ENCODE assay signal across 8 cellular contexts in the genomic region with DNA sequence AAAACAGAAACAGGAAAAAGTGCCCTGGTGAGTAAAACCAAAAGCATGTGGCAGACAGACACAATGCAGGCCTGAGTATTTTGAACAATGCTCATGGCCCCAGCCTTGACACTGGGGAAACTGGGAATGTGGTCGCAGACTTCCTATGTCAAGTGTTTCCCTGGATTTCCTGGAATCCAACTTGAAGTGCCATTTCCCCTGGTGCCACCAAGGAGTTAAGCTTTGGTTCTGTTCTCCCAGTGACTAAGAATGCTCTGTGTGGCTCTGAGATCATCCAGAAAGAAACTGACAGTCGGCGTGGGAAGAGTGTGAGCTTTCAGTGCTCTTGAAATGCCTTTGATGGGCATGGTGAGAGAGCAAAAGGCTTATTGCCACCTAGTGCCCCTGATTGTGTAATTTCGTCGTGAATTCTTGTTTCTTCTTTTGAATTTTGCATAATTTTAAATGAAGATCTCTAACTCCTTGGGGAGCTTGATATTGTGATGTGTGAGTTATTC.
DNase-seq lines count a peak whose midpoint lies in the region; ATAC-seq and TF ChIP-seq lines count a peak whose summit lies in the region.

No MANE protein-coding gene starts in this region.

- H3K4me3 ChIP-seq in breast epithelium (no peak overlapping the region), muscle layer of colon (ENCODE audit: low read depth in 1 of 2, low read length in 2 of 2) (no peak overlapping the region), suprapubic skin (no peak overlapping the region)
- H3K4me3 ChIP-seq in effector memory CD4-positive, alpha-beta T cell (ENCODE audit: insufficient read depth, low read depth, low read length, poor library complexity, severe bottlenecking), result no peak overlapping the region

- H3K9ac ChIP-seq in muscle layer of colon (ENCODE audit: low read length), result peak overlapping the region; percentile 2

- TF ChIP-seq POLR2A in breast epithelium (IDR thresholded peaks at IDR 0.05) (no peak), suprapubic skin (IDR thresholded peaks at IDR 0.05) (no peak)

- no peaks in the 10 kb centered on the region for H3K36me3 ChIP-seq in breast epithelium
- H3K36me3 ChIP-seq in muscle layer of colon (ENCODE audit: insufficient read depth, low read length), result no peaks in the 10 kb centered on the region
- H3K36me3 ChIP-seq in suprapubic skin, result no peaks in the 10 kb centered on the region
- no peaks in the 10 kb centered on the region for H3K36me3 ChIP-seq in effector memory CD4-positive, alpha-beta T cell (ENCODE audit: control insufficient read depth, insufficient read depth, low read length)

- H3K27me3 Mint-ChIP-seq in MCF 10A (ENCODE audit: insufficient read depth, unreplicated experiment), result no peaks in the 10 kb centered on the region

- H3K27me3 ChIP-seq in breast epithelium (no peaks in the 10 kb centered on the region), muscle layer of colon (ENCODE audit: control insufficient read depth in 1 of 2, insufficient read depth in 2 of 2, low read length in 2 of 2) (no peaks in the 10 kb centered on the region), suprapubic skin (no peaks in the 10 kb centered on the region)
- no peaks in the 10 kb centered on the region for H3K27me3 ChIP-seq in effector memory CD4-positive, alpha-beta T cell (replicated peaks; ENCODE audit: control insufficient read depth, insufficient read depth, low read length, poor library complexity, severe bottlenecking)

- H3K4me1 Mint-ChIP-seq in MCF 10A (ENCODE audit: insufficient read depth, unreplicated experiment), result peaks cover 14% of the 10 kb centered on the region

- no peak for TF ChIP-seq EP300 in suprapubic skin (IDR thresholded peaks at IDR 0.05)

- no peaks in the 10 kb centered on the region for H3K9me3 Mint-ChIP-seq in MCF 10A (ENCODE audit: unreplicated experiment)

- intact Hi-C loops in MCF 10A (cut with micrococcal nuclease) (no loop called here), breast epithelium (cut with DNase I; ENCODE audit: low total_unique reads) (no loop called here)

- H3K4me3 Mint-ChIP-seq in MCF 10A (ENCODE audit: unreplicated experiment), result no peak overlapping the region

- POLR2A ChIA-PET in MCF 10A (lab: Yijun Ruan, JAX), result interaction anchor here (1.1 to 2.0 kb wide), 2 partner anchors 9 to 12 kb away, joined by 3 to 7 read pairs; no protein-coding TSS in a partner anchor

- no peaks in the 10 kb centered on the region for H3K4me1 ChIP-seq in breast epithelium
- H3K4me1 ChIP-seq in muscle layer of colon (ENCODE audit: insufficient read depth, low read length), result peaks cover 62% of the 10 kb centered on the region
- H3K4me1 ChIP-seq in suprapubic skin, result peaks cover 41% of the 10 kb centered on the region
- H3K4me1 ChIP-seq in effector memory CD4-positive, alpha-beta T cell (ENCODE audit: control insufficient read depth, insufficient read depth, low read length, poor library complexity, severe bottlenecking), result no peaks in the 10 kb centered on the region

- H3K36me3 Mint-ChIP-seq in MCF 10A (ENCODE audit: insufficient read depth, unreplicated experiment), result no peaks in the 10 kb centered on the region

- peak; percentile 51 for DNase-seq in MCF 10A (ENCODE audit: unreplicated experiment)
- DNase-seq in breast epithelium (ENCODE audit: low spot score in 2 of 2), result no peak
- DNase-seq in suprapubic skin (ENCODE audit: low spot score in 2 of 2), result no peak
- no peak for DNase-seq in effector memory CD4-positive, alpha-beta T cell
- DNase-seq in DMS53 (lab: John Stamatoyannopoulos, UW), result no peak

- no peaks in the 10 kb centered on the region for H3K9me3 ChIP-seq in breast epithelium
- no peaks in the 10 kb centered on the region for H3K9me3 ChIP-seq in muscle layer of colon (ENCODE audit: low read length)
- no peaks in the 10 kb centered on the region for H3K9me3 ChIP-seq in suprapubic skin
- H3K9me3 ChIP-seq in effector memory CD4-positive, alpha-beta T cell (ENCODE audit: control insufficient read depth, low read length), result no peaks in the 10 kb centered on the region

- H3K27ac ChIP-seq in breast epithelium, result peak overlapping the region in 1 of 2 donors; percentile 63
- peak overlapping the region; percentile 78 for H3K27ac ChIP-seq in cingulate gyrus (ENCODE audit: low read depth, low read length)
- H3K27ac ChIP-seq in muscle layer of colon (ENCODE audit: low read depth, low read length), result peak overlapping the region; percentile 70
- peak overlapping the region; percentile 70 for H3K27ac ChIP-seq in suprapubic skin
- H3K27ac ChIP-seq in effector memory CD4-positive, alpha-beta T cell (ENCODE audit: insufficient read depth, low read length, poor library complexity, severe bottlenecking), result no peak overlapping the region

- no TSS peak for BruUV-seq in MCF 10A (replicated peaks; lab: Mats Ljungman, UMichigan)

- CTCF ChIA-PET in MCF 10A (lab: Yijun Ruan, JAX), result interaction anchor here (0.7 to 1.7 kb wide), 6 partner anchors 14 to 117 kb away, joined by 3 to 10 read pairs (median 3); no protein-coding TSS in a partner anchor

- ATAC-seq in GM18858 (IDR thresholded peaks at IDR 0.05; ENCODE audit: unreplicated experiment), result no peak

- no peak for TF ChIP-seq CTCF in MCF 10A (IDR thresholded peaks at IDR 0.05; ENCODE audit: unreplicated experiment)
- no peak for TF ChIP-seq CTCF in breast epithelium (IDR thresholded peaks at IDR 0.05)
- no peak for TF ChIP-seq CTCF in suprapubic skin (IDR thresholded peaks at IDR 0.05)

- no peak overlapping the region for H3K27ac Mint-ChIP-seq in MCF 10A (ENCODE audit: low read depth, unreplicated experiment)

- 43% methylated on average over 5 of the region's 5 CpGs for WGBS in suprapubic skin
